In genomic region chr9:129069825-129070473, GRCh38 we compare ENCODE assay signal across 1 cellular context.
TF ChIP-seq lines count a peak whose summit lies in the region.

No MANE protein-coding gene starts in this region.

TF ChIP-seq in GM23338, 12 proteins besides CTCF, POLR2A, EP300 and RAD21 (continued from another document):
- no peak for TF ChIP-seq ZNF462 (CRISPR knock-in tag; IDR thresholded peaks at IDR 0.05)
- TF ChIP-seq EZH2phosphoT487 (IDR thresholded peaks at IDR 0.05; ENCODE audit: unreplicated experiment): no peak
- TF ChIP-seq, protein P1, sequence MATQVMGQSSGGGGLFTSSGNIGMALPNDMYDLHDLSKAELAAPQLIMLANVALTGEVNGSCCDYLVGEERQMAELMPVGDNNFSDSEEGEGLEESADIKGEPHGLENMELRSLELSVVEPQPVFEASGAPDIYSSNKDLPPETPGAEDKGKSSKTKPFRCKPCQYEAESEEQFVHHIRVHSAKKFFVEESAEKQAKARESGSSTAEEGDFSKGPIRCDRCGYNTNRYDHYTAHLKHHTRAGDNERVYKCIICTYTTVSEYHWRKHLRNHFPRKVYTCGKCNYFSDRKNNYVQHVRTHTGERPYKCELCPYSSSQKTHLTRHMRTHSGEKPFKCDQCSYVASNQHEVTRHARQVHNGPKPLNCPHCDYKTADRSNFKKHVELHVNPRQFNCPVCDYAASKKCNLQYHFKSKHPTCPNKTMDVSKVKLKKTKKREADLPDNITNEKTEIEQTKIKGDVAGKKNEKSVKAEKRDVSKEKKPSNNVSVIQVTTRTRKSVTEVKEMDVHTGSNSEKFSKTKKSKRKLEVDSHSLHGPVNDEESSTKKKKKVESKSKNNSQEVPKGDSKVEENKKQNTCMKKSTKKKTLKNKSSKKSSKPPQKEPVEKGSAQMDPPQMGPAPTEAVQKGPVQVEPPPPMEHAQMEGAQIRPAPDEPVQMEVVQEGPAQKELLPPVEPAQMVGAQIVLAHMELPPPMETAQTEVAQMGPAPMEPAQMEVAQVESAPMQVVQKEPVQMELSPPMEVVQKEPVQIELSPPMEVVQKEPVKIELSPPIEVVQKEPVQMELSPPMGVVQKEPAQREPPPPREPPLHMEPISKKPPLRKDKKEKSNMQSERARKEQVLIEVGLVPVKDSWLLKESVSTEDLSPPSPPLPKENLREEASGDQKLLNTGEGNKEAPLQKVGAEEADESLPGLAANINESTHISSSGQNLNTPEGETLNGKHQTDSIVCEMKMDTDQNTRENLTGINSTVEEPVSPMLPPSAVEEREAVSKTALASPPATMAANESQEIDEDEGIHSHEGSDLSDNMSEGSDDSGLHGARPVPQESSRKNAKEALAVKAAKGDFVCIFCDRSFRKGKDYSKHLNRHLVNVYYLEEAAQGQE (IDR thresholded peaks at IDR 0.05; ENCODE audit: unreplicated experiment): no peak
- no peak for TF ChIP-seq NANOG (IDR thresholded peaks at IDR 0.05; ENCODE audit: borderline replicate concordance)
- TF ChIP-seq EZH2 (IDR thresholded peaks at IDR 0.05; ENCODE audit: low read depth, unreplicated experiment): no peak
- TF ChIP-seq JUNB (IDR thresholded peaks at IDR 0.05; ENCODE audit: unreplicated experiment): no peak
- TF ChIP-seq, protein P2, sequence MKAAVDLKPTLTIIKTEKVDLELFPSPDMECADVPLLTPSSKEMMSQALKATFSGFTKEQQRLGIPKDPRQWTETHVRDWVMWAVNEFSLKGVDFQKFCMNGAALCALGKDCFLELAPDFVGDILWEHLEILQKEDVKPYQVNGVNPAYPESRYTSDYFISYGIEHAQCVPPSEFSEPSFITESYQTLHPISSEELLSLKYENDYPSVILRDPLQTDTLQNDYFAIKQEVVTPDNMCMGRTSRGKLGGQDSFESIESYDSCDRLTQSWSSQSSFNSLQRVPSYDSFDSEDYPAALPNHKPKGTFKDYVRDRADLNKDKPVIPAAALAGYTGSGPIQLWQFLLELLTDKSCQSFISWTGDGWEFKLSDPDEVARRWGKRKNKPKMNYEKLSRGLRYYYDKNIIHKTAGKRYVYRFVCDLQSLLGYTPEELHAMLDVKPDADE (IDR thresholded peaks at IDR 0.05): no peak
- TF ChIP-seq STAT1 (IDR thresholded peaks at IDR 0.05; ENCODE audit: unreplicated experiment): no peak
- no peak for TF ChIP-seq ZNF114 (CRISPR knock-in tag; IDR thresholded peaks at IDR 0.05)
- no peak for TF ChIP-seq CREB1 (CRISPR knock-in tag; IDR thresholded peaks at IDR 0.05; ENCODE audit: low read depth)
TF ChIP-seq in GM23338: peak in this region for 0.
